ENCODE assay signal across 12 cellular contexts in the genomic region with DNA sequence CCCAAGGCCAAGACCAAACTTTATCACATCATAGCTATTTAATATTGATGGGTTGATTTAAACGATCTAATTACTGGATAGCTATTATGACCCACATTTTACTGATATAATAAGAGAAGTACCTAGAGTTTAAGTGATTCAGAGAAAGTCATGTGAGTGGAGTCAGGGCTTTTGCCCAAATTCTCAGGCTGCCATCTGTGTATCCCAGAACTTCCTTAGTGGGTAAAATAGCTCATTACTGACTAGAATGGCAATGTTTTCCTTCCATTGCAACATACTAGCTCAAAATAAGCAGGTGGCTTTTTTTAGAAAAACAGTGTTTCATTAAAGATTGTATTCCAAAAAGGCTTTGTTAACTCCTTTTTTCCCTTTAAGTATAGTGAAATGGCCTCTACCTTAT.
"Had no signal": no experiment of that assay in that cellular context is flagged by ENCODE, and none has a peak within 500 bp of the region (broad histone marks: within the 10 kb centered on the region; RNA-seq: fewer than 3 reads in every experiment).

No MANE protein-coding gene starts in this region.

- H3K36me3 ChIP-seq: gastroesophageal sphincter, left ventricle myocardium inferior, neural progenitor cell had no signal

- H3K27me3 ChIP-seq: gastroesophageal sphincter, neural progenitor cell had no signal

- H3K4me3 ChIP-seq: gastroesophageal sphincter, left ventricle myocardium inferior, neural progenitor cell had no signal

- DNase-seq: activated CD4-positive, alpha-beta T cell treated with anti-CD3 and anti-CD28 coated beads, Interleukin-2, amount 50 U/mL, for 1 hour; activated gamma-delta T cell treated with Interleukin-2 at 50 U/mL for 16 hours; activated naive CD8-positive, alpha-beta T cell treated with anti-CD3 and anti-CD28 coated beads for 36 hours; activated T-cell treated with anti-CD3 and anti-CD28 coated beads, Interleukin-2, amount 50 U/mL, for 24 hours; left ventricle myocardium inferior; mesendoderm; stimulated activated CD4-positive, alpha-beta T cell treated with anti-CD3 and anti-CD28 coated beads, Interleukin-15, amount 100 ng/mL, for 24 hours; stimulated activated CD4-positive, alpha-beta T cell treated with anti-CD3 and anti-CD28 coated beads, Interleukin-4, amount 100 ng/mL, for 24 hours had no signal

- H3K4me1 Mint-ChIP-seq: activated naive CD8-positive, alpha-beta T cell treated with anti-CD3 and anti-CD28 coated beads for 36 hours; neural progenitor cell had no signal

- H3K9me3 Mint-ChIP-seq: activated naive CD8-positive, alpha-beta T cell treated with anti-CD3 and anti-CD28 coated beads for 36 hours; activated T-cell treated with anti-CD3 and anti-CD28 coated beads, Interleukin-2, amount 50 U/mL, for 24 hours; stimulated activated naive CD8-positive, alpha-beta T cell treated with anti-CD3 and anti-CD28 coated beads, Interleukin-15, Interleukin-2, amounts not matched to agents 100 ng/mL and 50 ng/mL, for 24 hours had no signal

- H3K36me3 Mint-ChIP-seq: activated naive CD8-positive, alpha-beta T cell treated with anti-CD3 and anti-CD28 coated beads for 36 hours had no signal

- H3K9me3 ChIP-seq: gastroesophageal sphincter, left ventricle myocardium inferior had no signal

- ATAC-seq: gastroesophageal sphincter had no signal

- H3K4me1 ChIP-seq: neural progenitor cell had no signal

- H3K4me3 Mint-ChIP-seq: activated naive CD8-positive, alpha-beta T cell treated with anti-CD3 and anti-CD28 coated beads for 36 hours; activated T-cell treated with anti-CD3 and anti-CD28 coated beads, Interleukin-2, amount 50 U/mL, for 24 hours; neural progenitor cell; stimulated activated naive CD8-positive, alpha-beta T cell treated with anti-CD3 and anti-CD28 coated beads, Interleukin-15, Interleukin-2, amounts not matched to agents 100 ng/mL and 50 ng/mL, for 24 hours had no signal

- H3K27ac Mint-ChIP-seq: activated naive CD8-positive, alpha-beta T cell treated with anti-CD3 and anti-CD28 coated beads for 36 hours; activated T-cell treated with anti-CD3 and anti-CD28 coated beads, Interleukin-2, amount 50 U/mL, for 24 hours; neural progenitor cell; stimulated activated naive CD8-positive, alpha-beta T cell treated with anti-CD3 and anti-CD28 coated beads, Interleukin-15, Interleukin-2, amounts not matched to agents 100 ng/mL and 50 ng/mL, for 24 hours had no signal

- H3K27ac ChIP-seq: gastroesophageal sphincter, left ventricle myocardium inferior, neural progenitor cell, parathyroid adenoma had no signal
